Comparison of ENCODE assay signal across 8 cellular contexts in genomic region chr7:128352138-128352537, GRCh38.
DNase-seq lines count a peak whose midpoint lies in the region; ATAC-seq and TF ChIP-seq lines count a peak whose summit lies in the region.

No MANE protein-coding gene starts in this region.

- no peaks in the 10 kb centered on the region for H3K9me3 Mint-ChIP-seq in activated T-cell treated with anti-CD3 and anti-CD28 coated beads, Interleukin-2, amount 50 U/mL, for 24 hours

- H3K4me1 Mint-ChIP-seq in activated T-cell treated with anti-CD3 and anti-CD28 coated beads, Interleukin-2, amount 50 U/mL, for 24 hours (ENCODE audit: low read depth), result peaks cover 6% of the 10 kb centered on the region

- in situ Hi-C loops in astrocyte of the spinal cord (cut with HindIII; ENCODE audit: low sequenced_read_pairs), result no loop called here

- TF ChIP-seq CTCF in astrocyte of the spinal cord (IDR thresholded peaks at IDR 0.05; ENCODE audit: low read depth, low read length), result peak; percentile 52

- ATAC-seq in HG03025 (IDR thresholded peaks at IDR 0.05; ENCODE audit: low FRiP score, unreplicated experiment) (no peak), HG02642 (IDR thresholded peaks at IDR 0.05; ENCODE audit: poor library complexity, unreplicated experiment) (no peak)

- no peaks in the 10 kb centered on the region for H3K36me3 Mint-ChIP-seq in activated T-cell treated with anti-CD3 and anti-CD28 coated beads, Interleukin-2, amount 50 U/mL, for 24 hours (ENCODE audit: low read depth)

- DNase-seq in activated T-cell treated with anti-CD3 and anti-CD28 coated beads, Interleukin-2, amount 50 U/mL, for 24 hours, result peak; percentile 66
- DNase-seq in activated T-cell treated with anti-CD3 and anti-CD28 coated beads, Interleukin-2, amount 50 U/mL, for 1 hour, result no peak
- DNase-seq in astrocyte of the spinal cord (ENCODE audit: low read depth, low spot score), result peak; percentile 28
- DNase-seq in islet precursor cell, result peak; percentile 90
- DNase-seq in stimulated activated CD8-positive, alpha-beta memory T cell treated with anti-CD3 and anti-CD28 coated beads, Interleukin-4, amount 100 ng/mL, for 48 hours, result peak; percentile 53
- DNase-seq in NCI-H774 (lab: John Stamatoyannopoulos, UW), result no peak

- H3K4me3 Mint-ChIP-seq in activated T-cell treated with anti-CD3 and anti-CD28 coated beads, Interleukin-2, amount 50 U/mL, for 24 hours, result no peak overlapping the region

- no peak overlapping the region for H3K27ac Mint-ChIP-seq in activated T-cell treated with anti-CD3 and anti-CD28 coated beads, Interleukin-2, amount 50 U/mL, for 24 hours

- no peak overlapping the region for H3K4me3 ChIP-seq in astrocyte of the spinal cord (ENCODE audit: low read depth, low read length)

- H3K27me3 Mint-ChIP-seq in activated T-cell treated with anti-CD3 and anti-CD28 coated beads, Interleukin-2, amount 50 U/mL, for 24 hours, result peaks cover 23% of the 10 kb centered on the region

Comparison
In these comparisons a context has a peak if more than half of its experiments do, and no peak if none do; other contexts are left out.
1. DNase-seq: peak in activated T-cell treated with anti-CD3 and anti-CD28 coated beads, Interleukin-2, amount 50 U/mL, for 24 hours (single experiment), astrocyte of the spinal cord (single experiment), islet precursor cell (single experiment) and stimulated activated CD8-positive, alpha-beta memory T cell treated with anti-CD3 and anti-CD28 coated beads, Interleukin-4, amount 100 ng/mL, for 48 hours (single experiment); none in activated T-cell treated with anti-CD3 and anti-CD28 coated beads, Interleukin-2, amount 50 U/mL, for 1 hour (single experiment) and NCI-H774 (single experiment).